ENCODE assay signal across 9 cellular contexts in the genomic region with DNA sequence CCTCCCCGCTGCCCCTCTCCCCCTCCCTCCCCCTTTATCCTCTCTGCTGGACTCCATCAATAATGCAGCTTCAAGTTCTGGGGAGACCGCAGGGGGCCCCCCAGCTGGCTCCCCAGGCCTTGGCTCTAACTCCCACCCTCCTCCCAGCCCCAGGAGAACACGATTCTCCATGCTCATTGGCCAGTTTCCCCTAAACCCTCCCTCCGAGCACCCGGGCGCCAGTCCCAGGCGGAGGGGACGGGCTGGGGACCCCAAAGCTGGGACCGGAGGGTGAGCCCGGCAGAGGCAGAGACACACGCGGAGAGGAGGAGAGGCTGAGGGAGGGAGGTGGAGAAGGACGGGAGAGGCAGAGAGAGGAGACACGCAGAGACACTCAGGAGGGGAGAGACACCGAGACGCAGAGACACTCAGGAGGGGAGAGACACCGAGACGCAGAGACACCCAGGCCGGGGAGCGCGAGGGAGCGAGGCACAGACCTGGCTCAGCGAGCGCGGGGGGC. TPM values are rescaled to one million over a fixed set of nuclear protein-coding genes. Genes with fewer than 3 reads are reported as not detected.
A peak's percentile ranks its signal among the peaks of the same experiment; 100 is the strongest.
DNase-seq lines count a peak whose midpoint lies in the region; ATAC-seq and TF ChIP-seq lines count a peak whose summit lies in the region.
"Had no signal": no experiment of that assay in that cellular context is flagged by ENCODE, and none has a peak within 500 bp of the region (broad histone marks: within the 10 kb centered on the region; RNA-seq: fewer than 3 reads in every experiment).

Gene PPP1R1B, plus strand, starts transcription at position 282 of the 499 bp plus-strand sequence. CDS start 441 bp downstream, outside the sequence.

- H3K27ac Mint-ChIP-seq in MCF 10A (ENCODE audit: low read depth, unreplicated experiment) = no peak within 1 kb of the TSS

- no peak within 1 kb of the TSS for H3K4me3 Mint-ChIP-seq in MCF 10A (ENCODE audit: unreplicated experiment)

- H3K36me3 ChIP-seq in breast epithelium (no peaks in the 10 kb centered on the region), colonic mucosa (no peaks in the 10 kb centered on the region), mucosa of descending colon (ENCODE audit: low read depth) (no peaks in the 10 kb centered on the region), transverse colon (no peaks in the 10 kb centered on the region)

- H3K27me3 Mint-ChIP-seq in MCF 10A (ENCODE audit: insufficient read depth, unreplicated experiment) = peaks cover 31% of the 10 kb centered on the region

- in situ Hi-C loops in transverse colon (cut with MboI; ENCODE audit: low pct_ligation_motif_present in 1 of 4, low pct_unique_long_range_greater_than_20kb in 1 of 4, low sequenced_read_pairs in 3 of 4) = loop anchor here in 3 of 4 donors (10.0 to 25.0 kb wide), 3 partner anchors 111 to 128 kb away; partner anchors contain the start of genes GRB7 (in 1 of the 3) and MIEN1 (in 1 of the 3)

- H3K4me3 ChIP-seq in breast epithelium = peak within 1 kb of the TSS; percentile 14 to 70 (median 68)
- peak within 1 kb of the TSS; percentile 51 for H3K4me3 ChIP-seq in colonic mucosa
- peak within 1 kb of the TSS; percentile 47 for H3K4me3 ChIP-seq in mucosa of descending colon
- peak within 1 kb of the TSS; percentile 18 to 60 (median 53) for H3K4me3 ChIP-seq in transverse colon

- intact Hi-C loops in breast epithelium (cut with DNase I; ENCODE audit: low total_unique reads) (loop anchor here (10.0 kb wide), 1 partner anchor 128 kb away; no protein-coding TSS in a partner anchor), MCF 10A (cut with micrococcal nuclease) (no loop called here), colonic mucosa (cut with DNase I) (loop anchor here (5.0 kb wide), 1 partner anchor 111 kb away; the partner anchor contains the start of gene GRB7), mucosa of descending colon (cut with DNase I, micrococcal nuclease) (loop anchor here in 1 of 2 donors (10.0 kb wide), 1 partner anchor 128 kb away; no protein-coding TSS in a partner anchor), transverse colon (cut with DNase I; ENCODE audit: low total_unique reads) (no loop called here)

- H3K9me3 Mint-ChIP-seq in MCF 10A (ENCODE audit: unreplicated experiment) = no peaks in the 10 kb centered on the region

- H3K27me3 ChIP-seq in breast epithelium (peaks cover 0 to 3% of the 10 kb centered on the region in 2 donors), colonic mucosa (peaks cover 11% of the 10 kb centered on the region), transverse colon (peaks cover 49% of the 10 kb centered on the region)

- H3K4me1 ChIP-seq in breast epithelium = peaks cover 6 to 24% of the 10 kb centered on the region in 2 donors
- H3K4me1 ChIP-seq in colonic mucosa = peaks cover 3% of the 10 kb centered on the region
- H3K4me1 ChIP-seq in mucosa of descending colon (ENCODE audit: low read depth) = peaks cover 28% of the 10 kb centered on the region
- H3K4me1 ChIP-seq in transverse colon = peaks cover 17 to 68% (median 53%) of the 10 kb centered on the region in 4 donors

- BruUV-seq in MCF 10A (replicated peaks; lab: Mats Ljungman, UMichigan) = no TSS peak

- no peak for TF ChIP-seq EP300 in transverse colon (IDR thresholded peaks at IDR 0.05; ENCODE audit: low read depth)

- ATAC-seq in mucosa of descending colon = peak; percentile 3
- ATAC-seq in HG03565 (IDR thresholded peaks at IDR 0.05; ENCODE audit: unreplicated experiment) = no peak

- WGBS in transverse colon (ENCODE audit: low coverage in 1 of 2), 2 donors = 10% methylated on average over 25 of the region's 25 CpGs; no CpG with 5 or more reads in 1 of the 2 donors

- H3K9me3 ChIP-seq in breast epithelium = no peaks in the 10 kb centered on the region
- H3K9me3 ChIP-seq in colonic mucosa = no peaks in the 10 kb centered on the region
- H3K9me3 ChIP-seq in mucosa of descending colon = no peaks in the 10 kb centered on the region
- no peaks in the 10 kb centered on the region for H3K9me3 ChIP-seq in transverse colon

- TF ChIP-seq CTCF in breast epithelium (IDR thresholded peaks at IDR 0.05) (no peak), MCF 10A (IDR thresholded peaks at IDR 0.05; ENCODE audit: unreplicated experiment) (no peak), colonic mucosa (IDR thresholded peaks at IDR 0.05) (no peak), mucosa of descending colon (IDR thresholded peaks at IDR 0.05) (no peak), transverse colon (IDR thresholded peaks at IDR 0.05) (no peak)

- H3K36me3 Mint-ChIP-seq in MCF 10A (ENCODE audit: insufficient read depth, unreplicated experiment) = no peaks in the 10 kb centered on the region

- DNase-seq in breast epithelium (ENCODE audit: low spot score in 2 of 2) (no peak), MCF 10A (ENCODE audit: unreplicated experiment) (no peak), colonic mucosa (peak; percentile 71), mucosa of descending colon (peak in 2 of 3 donors; percentile 64 to 75), transverse colon (peak; percentile 58), cerebellar cortex (ENCODE audit: low spot score) (no peak)
- no peak for DNase-seq in activated effector memory CD4-positive, alpha-beta T cell treated with anti-CD3 and anti-CD28 coated beads, Interleukin-2, amount 50 U/mL, for 16 hours
- DNase-seq: DND-41 had no signal

- H3K27ac ChIP-seq in breast epithelium (peak within 1 kb of the TSS; percentile 91 to 93), colonic mucosa (peak within 1 kb of the TSS; percentile 89), transverse colon (peak within 1 kb of the TSS; percentile 90 to 93 (median 91))

- peak within 1 kb of the TSS; percentile 93 to 95 for H3K9ac ChIP-seq in colonic mucosa (ENCODE audit: low read depth in 2 of 2, low read length in 2 of 2)

- H3K4me1 Mint-ChIP-seq in MCF 10A (ENCODE audit: insufficient read depth, unreplicated experiment) = peaks cover 3% of the 10 kb centered on the region

- POLR2A ChIA-PET in MCF 10A (lab: Yijun Ruan, JAX) = no interaction called here

- no peak for TF ChIP-seq POLR2A in breast epithelium (IDR thresholded peaks at IDR 0.05)
- peak; percentile 82 for TF ChIP-seq POLR2A in transverse colon (IDR thresholded peaks at IDR 0.05)

- CTCF ChIA-PET in MCF 10A (lab: Yijun Ruan, JAX) = interaction anchor here (0.6 to 9.2 kb wide), 3 partner anchors 77 to 646 kb away, joined by 3 to 125 read pairs (median 3); no protein-coding TSS in a partner anchor

RNA-seq across cellular contexts. Expression of gene PPP1R1B, which starts in this region (rescaled TPM):
- 10 to 100 TPM; 22.6 to 71.3 (median 67.5) TPM for total RNA-seq in breast epithelium
- total RNA-seq in MCF 10A (2022) = not detected in 2 replicates
- 100 to 1,000 TPM; 331 to 350 TPM for total RNA-seq in colonic mucosa
- 100 to 1,000 TPM; 108 to 362 (median 356) TPM for total RNA-seq in mucosa of descending colon
- 100 to 1,000 TPM; 125 to 509 (median 223) TPM for total RNA-seq in transverse colon

Comparison
In these comparisons a context has a peak if more than half of its experiments do, and no peak if none do; other contexts are left out.
1. RNA of gene PPP1R1B (total RNA-seq): 108 to 362 TPM in mucosa of descending colon, 331 to 350 TPM in colonic mucosa, 125 to 509 TPM in transverse colon and 22.6 to 71.3 TPM in breast epithelium; not detected in MCF 10A; every median in the first group is over 10 times any median in the second.
2. intact Hi-C loops: an anchor here in breast epithelium (10.0 kb wide) and colonic mucosa (5.0 kb wide); none called in MCF 10A and transverse colon.
3. DNase-seq: peak in colonic mucosa (single experiment), mucosa of descending colon (2 of 3) and transverse colon (single experiment); none in breast epithelium (0 of 2), MCF 10A (single experiment), cerebellar cortex (single experiment) and activated effector memory CD4-positive, alpha-beta T cell treated with anti-CD3 and anti-CD28 coated beads, Interleukin-2, amount 50 U/mL, for 16 hours (single experiment).
4. Peak in every context shown above with its lines, with median percentiles within 50 percentile points of each other: H3K27ac ChIP-seq and H3K4me3 ChIP-seq.